1 cellular context compared by ENCODE assay signal in the genomic region with DNA sequence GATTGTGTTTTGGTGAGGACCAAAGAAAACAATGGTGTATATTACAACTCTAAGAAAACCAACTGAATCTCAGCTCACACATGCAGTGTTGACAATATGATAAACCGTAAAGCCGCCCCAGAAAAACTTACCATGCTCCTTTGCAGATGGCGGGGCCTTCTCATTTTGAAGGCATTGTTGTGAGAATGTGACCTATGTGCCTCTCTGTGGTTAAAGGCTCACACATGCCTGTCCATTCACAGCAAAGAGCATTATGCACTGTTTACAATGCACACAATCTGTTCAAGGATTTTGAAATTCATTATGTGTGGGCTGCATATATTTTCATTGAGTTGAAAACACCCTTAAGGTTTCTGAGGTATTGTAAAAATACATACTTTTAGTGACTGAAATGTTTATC.
TF ChIP-seq lines count a peak whose summit lies in the region.

No MANE protein-coding gene starts in this region.

TF ChIP-seq in HepG2, 621 proteins besides CTCF, POLR2A, EP300 and RAD21 (continued from another document):
- TF ChIP-seq, protein P1, sequence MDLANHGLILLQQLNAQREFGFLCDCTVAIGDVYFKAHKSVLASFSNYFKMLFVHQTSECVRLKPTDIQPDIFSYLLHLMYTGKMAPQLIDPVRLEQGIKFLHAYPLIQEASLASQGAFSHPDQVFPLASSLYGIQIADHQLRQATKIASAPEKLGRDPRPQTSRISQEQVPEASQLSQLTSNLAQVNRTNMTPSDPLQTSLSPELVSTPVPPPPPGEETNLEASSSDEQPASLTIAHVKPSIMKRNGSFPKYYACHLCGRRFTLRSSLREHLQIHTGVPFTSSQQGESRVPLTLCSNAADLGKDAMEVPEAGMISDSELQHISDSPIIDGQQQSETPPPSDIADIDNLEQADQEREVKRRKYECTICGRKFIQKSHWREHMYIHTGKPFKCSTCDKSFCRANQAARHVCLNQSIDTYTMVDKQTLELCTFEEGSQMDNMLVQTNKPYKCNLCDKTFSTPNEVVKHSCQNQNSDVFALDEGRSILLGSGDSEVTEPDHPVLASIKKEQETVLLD (CRISPR knock-in tag; IDR thresholded peaks at IDR 0.05; ENCODE audit: low read depth): no peak
- TF ChIP-seq, protein P2, sequence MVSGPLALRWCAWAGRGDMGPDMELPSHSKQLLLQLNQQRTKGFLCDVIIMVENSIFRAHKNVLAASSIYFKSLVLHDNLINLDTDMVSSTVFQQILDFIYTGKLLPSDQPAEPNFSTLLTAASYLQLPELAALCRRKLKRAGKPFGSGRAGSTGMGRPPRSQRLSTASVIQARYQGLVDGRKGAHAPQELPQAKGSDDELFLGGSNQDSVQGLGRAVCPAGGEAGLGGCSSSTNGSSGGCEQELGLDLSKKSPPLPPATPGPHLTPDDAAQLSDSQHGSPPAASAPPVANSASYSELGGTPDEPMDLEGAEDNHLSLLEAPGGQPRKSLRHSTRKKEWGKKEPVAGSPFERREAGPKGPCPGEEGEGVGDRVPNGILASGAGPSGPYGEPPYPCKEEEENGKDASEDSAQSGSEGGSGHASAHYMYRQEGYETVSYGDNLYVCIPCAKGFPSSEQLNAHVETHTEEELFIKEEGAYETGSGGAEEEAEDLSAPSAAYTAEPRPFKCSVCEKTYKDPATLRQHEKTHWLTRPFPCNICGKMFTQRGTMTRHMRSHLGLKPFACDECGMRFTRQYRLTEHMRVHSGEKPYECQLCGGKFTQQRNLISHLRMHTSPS (CRISPR knock-in tag; IDR thresholded peaks at IDR 0.05; ENCODE audit: low read depth): no peak
- 0 out of 2 replicates have a peak, but pooled peaks have one; percentile 37 for TF ChIP-seq NFIC (IDR thresholded peaks at IDR 0.05; ENCODE audit: low read length)
- 0 out of 2 replicates have a peak, but pooled peaks have one; percentile 44 for TF ChIP-seq EHMT2 (IDR thresholded peaks at IDR 0.05; ENCODE audit: borderline replicate concordance, low read depth, low read length)
- no peak for TF ChIP-seq TARDBP (CRISPR knock-in tag; IDR thresholded peaks at IDR 0.05)
- no peak for TF ChIP-seq NFE2L2 (IDR thresholded peaks at IDR 0.05; ENCODE audit: low read length)
- peak; percentile 66; the same call in 1 of the 2 replicates for TF ChIP-seq CBFB (CRISPR knock-in tag; IDR thresholded peaks at IDR 0.05)
- peak; percentile 54; the same call in 1 of the 2 replicates for TF ChIP-seq NR2F2 (IDR thresholded peaks at IDR 0.05; ENCODE audit: borderline replicate concordance, low read depth)
- TF ChIP-seq, protein P3, sequence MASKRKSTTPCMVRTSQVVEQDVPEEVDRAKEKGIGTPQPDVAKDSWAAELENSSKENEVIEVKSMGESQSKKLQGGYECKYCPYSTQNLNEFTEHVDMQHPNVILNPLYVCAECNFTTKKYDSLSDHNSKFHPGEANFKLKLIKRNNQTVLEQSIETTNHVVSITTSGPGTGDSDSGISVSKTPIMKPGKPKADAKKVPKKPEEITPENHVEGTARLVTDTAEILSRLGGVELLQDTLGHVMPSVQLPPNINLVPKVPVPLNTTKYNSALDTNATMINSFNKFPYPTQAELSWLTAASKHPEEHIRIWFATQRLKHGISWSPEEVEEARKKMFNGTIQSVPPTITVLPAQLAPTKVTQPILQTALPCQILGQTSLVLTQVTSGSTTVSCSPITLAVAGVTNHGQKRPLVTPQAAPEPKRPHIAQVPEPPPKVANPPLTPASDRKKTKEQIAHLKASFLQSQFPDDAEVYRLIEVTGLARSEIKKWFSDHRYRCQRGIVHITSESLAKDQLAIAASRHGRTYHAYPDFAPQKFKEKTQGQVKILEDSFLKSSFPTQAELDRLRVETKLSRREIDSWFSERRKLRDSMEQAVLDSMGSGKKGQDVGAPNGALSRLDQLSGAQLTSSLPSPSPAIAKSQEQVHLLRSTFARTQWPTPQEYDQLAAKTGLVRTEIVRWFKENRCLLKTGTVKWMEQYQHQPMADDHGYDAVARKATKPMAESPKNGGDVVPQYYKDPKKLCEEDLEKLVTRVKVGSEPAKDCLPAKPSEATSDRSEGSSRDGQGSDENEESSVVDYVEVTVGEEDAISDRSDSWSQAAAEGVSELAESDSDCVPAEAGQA (IDR thresholded peaks at IDR 0.05; ENCODE audit: low read depth): no peak
- TF ChIP-seq, protein P3 (CRISPR knock-in tag; IDR thresholded peaks at IDR 0.05; ENCODE audit: borderline replicate concordance): no peak
- TF ChIP-seq ZNF383 (CRISPR knock-in tag; IDR thresholded peaks at IDR 0.05; ENCODE audit: borderline replicate concordance): no peak
- TF ChIP-seq ZNF343 (CRISPR knock-in tag; IDR thresholded peaks at IDR 0.05): no peak
- peak; percentile 45; the same call in 1 of the 2 replicates for TF ChIP-seq FOSL2 (CRISPR knock-in tag; IDR thresholded peaks at IDR 0.05)
- TF ChIP-seq ZNF768 (CRISPR knock-in tag; IDR thresholded peaks at IDR 0.05): no peak
- peak; percentile 55; the same call in 1 of the 2 replicates for TF ChIP-seq NR2F6 (IDR thresholded peaks at IDR 0.05)
- TF ChIP-seq NR2F6 (CRISPR knock-in tag; IDR thresholded peaks at IDR 0.05): no peak; the same call in 1 of the 2 replicates
- TF ChIP-seq, protein P4, sequence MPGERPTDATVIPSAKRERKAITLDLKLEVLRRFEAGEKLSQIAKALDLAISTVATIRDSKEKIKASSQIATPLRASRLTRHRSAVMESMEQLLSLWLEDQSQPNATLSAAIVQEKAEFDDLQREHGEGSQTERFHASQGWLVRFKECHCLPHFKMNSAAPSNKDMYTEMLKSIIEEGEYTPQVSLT (CRISPR knock-in tag; IDR thresholded peaks at IDR 0.05; ENCODE audit: borderline replicate concordance, low read depth): no peak
- TF ChIP-seq ZNF644 (CRISPR knock-in tag; IDR thresholded peaks at IDR 0.05; ENCODE audit: low read depth): peak; percentile 97
- TF ChIP-seq, protein P5, sequence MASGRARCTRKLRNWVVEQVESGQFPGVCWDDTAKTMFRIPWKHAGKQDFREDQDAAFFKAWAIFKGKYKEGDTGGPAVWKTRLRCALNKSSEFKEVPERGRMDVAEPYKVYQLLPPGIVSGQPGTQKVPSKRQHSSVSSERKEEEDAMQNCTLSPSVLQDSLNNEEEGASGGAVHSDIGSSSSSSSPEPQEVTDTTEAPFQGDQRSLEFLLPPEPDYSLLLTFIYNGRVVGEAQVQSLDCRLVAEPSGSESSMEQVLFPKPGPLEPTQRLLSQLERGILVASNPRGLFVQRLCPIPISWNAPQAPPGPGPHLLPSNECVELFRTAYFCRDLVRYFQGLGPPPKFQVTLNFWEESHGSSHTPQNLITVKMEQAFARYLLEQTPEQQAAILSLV (CRISPR knock-in tag; IDR thresholded peaks at IDR 0.05; ENCODE audit: borderline replicate concordance): no peak
- TF ChIP-seq ZNF543 (CRISPR knock-in tag; IDR thresholded peaks at IDR 0.05): 0 out of 2 replicates have a peak, but pooled peaks have one; percentile 26
- TF ChIP-seq CREB1 (IDR thresholded peaks at IDR 0.05): no peak
- TF ChIP-seq CREB1 (CRISPR knock-in tag; IDR thresholded peaks at IDR 0.05): 0 out of 2 replicates have a peak, but pooled peaks have one; percentile 32
- TF ChIP-seq, protein P6, sequence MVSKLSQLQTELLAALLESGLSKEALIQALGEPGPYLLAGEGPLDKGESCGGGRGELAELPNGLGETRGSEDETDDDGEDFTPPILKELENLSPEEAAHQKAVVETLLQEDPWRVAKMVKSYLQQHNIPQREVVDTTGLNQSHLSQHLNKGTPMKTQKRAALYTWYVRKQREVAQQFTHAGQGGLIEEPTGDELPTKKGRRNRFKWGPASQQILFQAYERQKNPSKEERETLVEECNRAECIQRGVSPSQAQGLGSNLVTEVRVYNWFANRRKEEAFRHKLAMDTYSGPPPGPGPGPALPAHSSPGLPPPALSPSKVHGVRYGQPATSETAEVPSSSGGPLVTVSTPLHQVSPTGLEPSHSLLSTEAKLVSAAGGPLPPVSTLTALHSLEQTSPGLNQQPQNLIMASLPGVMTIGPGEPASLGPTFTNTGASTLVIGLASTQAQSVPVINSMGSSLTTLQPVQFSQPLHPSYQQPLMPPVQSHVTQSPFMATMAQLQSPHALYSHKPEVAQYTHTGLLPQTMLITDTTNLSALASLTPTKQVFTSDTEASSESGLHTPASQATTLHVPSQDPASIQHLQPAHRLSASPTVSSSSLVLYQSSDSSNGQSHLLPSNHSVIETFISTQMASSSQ (IDR thresholded peaks at IDR 0.05; ENCODE audit: low read depth): no peak
- TF ChIP-seq, protein P6 (CRISPR knock-in tag; IDR thresholded peaks at IDR 0.05; ENCODE audit: borderline replicate concordance): 0 out of 2 replicates have a peak, but pooled peaks have one; percentile 39
- TF ChIP-seq FOXA3 (CRISPR knock-in tag; IDR thresholded peaks at IDR 0.05): peak; percentile 70
- TF ChIP-seq, protein P7, sequence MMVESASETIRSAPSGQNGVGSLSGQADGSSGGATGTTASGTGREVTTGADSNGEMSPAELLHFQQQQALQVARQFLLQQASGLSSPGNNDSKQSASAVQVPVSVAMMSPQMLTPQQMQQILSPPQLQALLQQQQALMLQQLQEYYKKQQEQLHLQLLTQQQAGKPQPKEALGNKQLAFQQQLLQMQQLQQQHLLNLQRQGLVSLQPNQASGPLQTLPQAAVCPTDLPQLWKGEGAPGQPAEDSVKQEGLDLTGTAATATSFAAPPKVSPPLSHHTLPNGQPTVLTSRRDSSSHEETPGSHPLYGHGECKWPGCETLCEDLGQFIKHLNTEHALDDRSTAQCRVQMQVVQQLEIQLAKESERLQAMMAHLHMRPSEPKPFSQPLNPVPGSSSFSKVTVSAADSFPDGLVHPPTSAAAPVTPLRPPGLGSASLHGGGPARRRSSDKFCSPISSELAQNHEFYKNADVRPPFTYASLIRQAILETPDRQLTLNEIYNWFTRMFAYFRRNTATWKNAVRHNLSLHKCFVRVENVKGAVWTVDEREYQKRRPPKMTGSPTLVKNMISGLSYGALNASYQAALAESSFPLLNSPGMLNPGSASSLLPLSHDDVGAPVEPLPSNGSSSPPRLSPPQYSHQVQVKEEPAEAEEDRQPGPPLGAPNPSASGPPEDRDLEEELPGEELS (CRISPR knock-in tag; IDR thresholded peaks at IDR 0.05): peak; percentile 35; the same call in 1 of the 2 replicates
- TF ChIP-seq HNF4G (IDR thresholded peaks at IDR 0.05; ENCODE audit: borderline replicate concordance, low read depth, low read length): no peak
- TF ChIP-seq HNF4G (CRISPR knock-in tag; IDR thresholded peaks at IDR 0.05; ENCODE audit: borderline replicate concordance, low read depth): no peak
- no peak for TF ChIP-seq ZNF839 (CRISPR knock-in tag; IDR thresholded peaks at IDR 0.05; ENCODE audit: borderline replicate concordance)
- no peak for TF ChIP-seq NR1H2 (CRISPR knock-in tag; IDR thresholded peaks at IDR 0.05; ENCODE audit: borderline replicate concordance, low read depth)
- TF ChIP-seq SOX6 (IDR thresholded peaks at IDR 0.05): no peak
- TF ChIP-seq SOX6 (CRISPR knock-in tag; IDR thresholded peaks at IDR 0.05): peak; percentile 86
- no peak for TF ChIP-seq ZBTB8A (CRISPR knock-in tag; IDR thresholded peaks at IDR 0.05; ENCODE audit: borderline replicate concordance, low read depth)
- TF ChIP-seq CREM (IDR thresholded peaks at IDR 0.05): peak; percentile 42; the same call in 1 of the 2 replicates
- TF ChIP-seq CREM (CRISPR knock-in tag; IDR thresholded peaks at IDR 0.05): no peak
